9 cellular contexts compared by ENCODE assay signal in the genomic region with DNA sequence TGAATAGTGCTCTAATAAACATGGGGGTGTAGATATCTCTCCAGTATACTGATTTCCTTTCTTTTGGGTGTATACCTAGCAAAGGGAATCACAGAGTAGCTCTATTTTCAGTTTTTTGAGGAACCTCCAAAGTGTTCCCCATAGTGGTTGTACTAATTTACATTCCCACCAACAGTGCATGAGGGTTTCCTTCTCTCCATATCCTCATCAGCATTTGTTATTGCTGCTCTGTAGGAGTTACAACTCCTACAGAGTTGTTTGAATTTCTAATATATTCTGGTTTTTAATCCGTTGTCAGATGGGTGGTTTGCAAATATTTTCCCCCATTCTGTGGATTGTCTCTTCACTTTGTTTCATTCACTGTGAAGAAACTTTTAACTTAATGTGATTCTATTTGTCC.
"Had no signal": no experiment of that assay in that cellular context is flagged by ENCODE, and none has a peak within 500 bp of the region (broad histone marks: within the 10 kb centered on the region; RNA-seq: fewer than 3 reads in every experiment).

No MANE protein-coding gene starts in this region.

- H3K4me3 Mint-ChIP-seq: HFFc6, IgD-negative memory B cell had no signal

- DNase-seq: GOT3, HFFc6, KBM-7 had no signal

- H3K9ac ChIP-seq: KMS-11 had no signal

- ATAC-seq: HCT116, HepG2 had no signal

- H3K27ac Mint-ChIP-seq: HFFc6, IgD-negative memory B cell had no signal

- H3K4me3 ChIP-seq: HAP-1 had no signal

- H3K4me2 ChIP-seq: KMS-11 had no signal

- H3K27ac ChIP-seq: HL-60, KMS-11 had no signal

- H3K27me3 Mint-ChIP-seq: IgD-negative memory B cell had no signal

- H3K4me1 Mint-ChIP-seq: IgD-negative memory B cell had no signal

- H3K36me3 ChIP-seq: HAP-1 had no signal

- H3K36me3 Mint-ChIP-seq: IgD-negative memory B cell had no signal

- H3K9me3 ChIP-seq: HAP-1 had no signal
